In genomic region chr15:37261685-37262084, GRCh38 we compare ENCODE assay signal across 23 cellular contexts.
"Had no signal": no experiment of that assay in that cellular context is flagged by ENCODE, and none has a peak within 500 bp of the region (broad histone marks: within the 10 kb centered on the region; RNA-seq: fewer than 3 reads in every experiment).

No MANE protein-coding gene starts in this region.

- H3K27ac ChIP-seq: colonic mucosa, epithelial cell of prostate, esophagus squamous epithelium, gastrocnemius medialis, heart right ventricle, left ventricle myocardium inferior, lower lobe of right lung had no signal

- H3K9me3 ChIP-seq: colonic mucosa, esophagus squamous epithelium, gastrocnemius medialis, left ventricle myocardium inferior, lower lobe of right lung, mucosa of descending colon had no signal

- H3K36me3 ChIP-seq: colonic mucosa, esophagus squamous epithelium, gastrocnemius medialis, heart right ventricle, left ventricle myocardium inferior, lower lobe of right lung had no signal

- H3K4me1 ChIP-seq: colonic mucosa, esophagus squamous epithelium, gastrocnemius medialis, heart right ventricle, left ventricle myocardium inferior, lower lobe of right lung had no signal

- H3K27me3 Mint-ChIP-seq: dendritic cell treated with granulocyte-macrophage colony-stimulating factor and Interleukin-4, amounts not matched to agents 40 ng/mL and 50 ng/mL, for 4 days; effector memory CD8-positive, alpha-beta T cell had no signal

- H3K27me3 ChIP-seq: colonic mucosa, esophagus squamous epithelium, gastrocnemius medialis, heart right ventricle had no signal

- H3K27ac Mint-ChIP-seq: dendritic cell treated with granulocyte-macrophage colony-stimulating factor and Interleukin-4, amounts not matched to agents 40 ng/mL and 50 ng/mL, for 4 days; effector memory CD8-positive, alpha-beta T cell; endodermal cell; mesothelial cell of epicardium had no signal

- H3K4me3 ChIP-seq: colonic mucosa, esophagus squamous epithelium, gastrocnemius medialis, heart right ventricle, left ventricle myocardium inferior, lower lobe of right lung, mucosa of descending colon had no signal

- H3K4me3 Mint-ChIP-seq: dendritic cell treated with granulocyte-macrophage colony-stimulating factor and Interleukin-4, amounts not matched to agents 40 ng/mL and 50 ng/mL, for 4 days; effector memory CD8-positive, alpha-beta T cell; endodermal cell; mesothelial cell of epicardium had no signal

- H3K9me3 Mint-ChIP-seq: endodermal cell had no signal

- ATAC-seq: effector memory CD8-positive, alpha-beta T cell; esophagus mucosa; gastrocnemius medialis; heart right ventricle; left cardiac atrium; lower lobe of right lung; mucosa of descending colon had no signal

- H3K36me3 Mint-ChIP-seq: mesothelial cell of epicardium had no signal

- DNase-seq: colonic mucosa; cortex of kidney; effector CD8-positive, alpha-beta T cell; effector memory CD8-positive, alpha-beta T cell; endodermal cell; erythroblast; esophagus squamous epithelium; foreskin fibroblast; foreskin melanocyte; gastrocnemius medialis; glutamatergic neuron; head of caudate nucleus; heart right ventricle; hippocampal formation; left cardiac atrium; left ventricle myocardium inferior; lower lobe of right lung; mesenchymal stem cell; mucosa of descending colon had no signal

- H3K4me1 Mint-ChIP-seq: endodermal cell, mesothelial cell of epicardium had no signal
